In genomic region chr5:124628721-124629596, GRCh38 we compare ENCODE assay signal across 1 cellular context.
TF ChIP-seq lines count a peak whose summit lies in the region.

No MANE protein-coding gene starts in this region.

TF ChIP-seq in K562, 482 proteins besides CTCF, POLR2A, EP300 and RAD21 (continued from another document and continues in another):
- TF ChIP-seq NFE2L1 (tag; IDR thresholded peaks at IDR 0.05; ENCODE audit: borderline replicate concordance, low read depth) (no peak), ASH1L (IDR thresholded peaks at IDR 0.05; ENCODE audit: borderline replicate concordance, low read depth, partially characterized antibody) (no peak), ZNF695 (CRISPR knock-in tag; IDR thresholded peaks at IDR 0.05) (no peak), POLR3G (IDR thresholded peaks at IDR 0.05; ENCODE audit: extremely low read depth, insufficient read length, insufficient replicate concordance) (no peak), ZBTB2 (IDR thresholded peaks at IDR 0.05) (peak; percentile 39; the same call in 1 of the 2 replicates), PTRF (tag; IDR thresholded peaks at IDR 0.05) (no peak), POLR2AphosphoS2 (IDR thresholded peaks at IDR 0.05; ENCODE audit: low read length) (no peak), GABPB2 (CRISPR knock-in tag; conservative IDR thresholded peaks at IDR 0.05) (no peak), GTF2E2 (tag; IDR thresholded peaks at IDR 0.05) (no peak), ZEB2 (IDR thresholded peaks at IDR 0.05) (peak; percentile 83; the same call in 1 of the 2 replicates), ETS2 (tag; IDR thresholded peaks at IDR 0.05; ENCODE audit: borderline replicate concordance, poor library complexity, severe bottlenecking) (no peak), ZKSCAN1 (IDR thresholded peaks at IDR 0.05; ENCODE audit: low read depth, low read length) (peak; percentile 37; the same call in 1 of the 2 replicates), FOXJ3 (CRISPR knock-in tag; IDR thresholded peaks at IDR 0.05) (no peak), NKRF (IDR thresholded peaks at IDR 0.05; ENCODE audit: borderline replicate concordance) (no peak; the same call in 1 of the 2 replicates), AFF1 (IDR thresholded peaks at IDR 0.05; ENCODE audit: low read depth in 1 of 2, partially characterized antibody in 2 of 2) (no peak), ZNF561 (CRISPR knock-in tag; conservative IDR thresholded peaks at IDR 0.05) (no peak), NCOA6 (IDR thresholded peaks at IDR 0.05) (no peak), ZNF445 (CRISPR knock-in tag; IDR thresholded peaks at IDR 0.05; ENCODE audit: low read depth) (no peak), RERE (CRISPR knock-in tag; IDR thresholded peaks at IDR 0.05; ENCODE audit: borderline replicate concordance) (no peak), RFX1 (IDR thresholded peaks at IDR 0.05) (no peak), ZFP30 (CRISPR knock-in tag; IDR thresholded peaks at IDR 0.05; ENCODE audit: borderline replicate concordance) (no peak), ZFP36 (IDR thresholded peaks at IDR 0.05; ENCODE audit: low read depth, low read length, partially characterized antibody) (peak; percentile 93), KAT8 (IDR thresholded peaks at IDR 0.05; ENCODE audit: low read depth) (no peak), GTF2B (IDR thresholded peaks at IDR 0.05; ENCODE audit: extremely low read depth, insufficient read length) (no peak), CEBPB (tag; IDR thresholded peaks at IDR 0.05) (no peak), STAT5B (CRISPR knock-in tag; IDR thresholded peaks at IDR 0.05) (no peak), PPARD (CRISPR knock-in tag; IDR thresholded peaks at IDR 0.05) (no peak), THRB (CRISPR knock-in tag; conservative IDR thresholded peaks at IDR 0.05) (no peak), SMARCE1 (IDR thresholded peaks at IDR 0.05) (peak; percentile 96), ZNF766 (CRISPR knock-in tag; conservative IDR thresholded peaks at IDR 0.05) (no peak), RBM22 (IDR thresholded peaks at IDR 0.05; ENCODE audit: low read depth, low read length, poor library complexity, severe bottlenecking) (no peak), ZSCAN32 (CRISPR knock-in tag; IDR thresholded peaks at IDR 0.05) (no peak), SMAD4 (CRISPR knock-in tag; conservative IDR thresholded peaks at IDR 0.05) (peak; percentile 89), ZNF584 (CRISPR knock-in tag; IDR thresholded peaks at IDR 0.05; ENCODE audit: low read depth) (peak; percentile 77), BDP1 (IDR thresholded peaks at IDR 0.05; ENCODE audit: insufficient read depth, insufficient read length) (no peak), ZNF586 (CRISPR knock-in tag; conservative IDR thresholded peaks at IDR 0.05) (no peak), ZC3H4 (CRISPR knock-in tag; IDR thresholded peaks at IDR 0.05; ENCODE audit: borderline replicate concordance) (no peak), HEY1 (CRISPR knock-in tag; IDR thresholded peaks at IDR 0.05; ENCODE audit: borderline replicate concordance) (no peak), HMG20B (CRISPR knock-in tag; IDR thresholded peaks at IDR 0.05) (no peak), HNRNPH1 (optimal IDR thresholded peaks at IDR 0.05; ENCODE audit: low read depth, low read length) (no peak), UBTF (IDR thresholded peaks at IDR 0.05; ENCODE audit: borderline replicate concordance in 1 of 2, low read depth in 2 of 2, low read length in 2 of 2) (peak; percentile 92 to 99; a peak in 3 of 4 replicates), ZBED1 (IDR thresholded peaks at IDR 0.05) (no peak), SMARCB1 (IDR thresholded peaks at IDR 0.05; ENCODE audit: insufficient read length, low read depth) (no peak), GTF2F1 (IDR thresholded peaks at IDR 0.05; ENCODE audit: low read depth, low read length) (no peak), ZFP91 (CRISPR knock-in tag; IDR thresholded peaks at IDR 0.05) (no peak)
